Comparison of ENCODE assay signal across 26 cellular contexts in the genomic region with DNA sequence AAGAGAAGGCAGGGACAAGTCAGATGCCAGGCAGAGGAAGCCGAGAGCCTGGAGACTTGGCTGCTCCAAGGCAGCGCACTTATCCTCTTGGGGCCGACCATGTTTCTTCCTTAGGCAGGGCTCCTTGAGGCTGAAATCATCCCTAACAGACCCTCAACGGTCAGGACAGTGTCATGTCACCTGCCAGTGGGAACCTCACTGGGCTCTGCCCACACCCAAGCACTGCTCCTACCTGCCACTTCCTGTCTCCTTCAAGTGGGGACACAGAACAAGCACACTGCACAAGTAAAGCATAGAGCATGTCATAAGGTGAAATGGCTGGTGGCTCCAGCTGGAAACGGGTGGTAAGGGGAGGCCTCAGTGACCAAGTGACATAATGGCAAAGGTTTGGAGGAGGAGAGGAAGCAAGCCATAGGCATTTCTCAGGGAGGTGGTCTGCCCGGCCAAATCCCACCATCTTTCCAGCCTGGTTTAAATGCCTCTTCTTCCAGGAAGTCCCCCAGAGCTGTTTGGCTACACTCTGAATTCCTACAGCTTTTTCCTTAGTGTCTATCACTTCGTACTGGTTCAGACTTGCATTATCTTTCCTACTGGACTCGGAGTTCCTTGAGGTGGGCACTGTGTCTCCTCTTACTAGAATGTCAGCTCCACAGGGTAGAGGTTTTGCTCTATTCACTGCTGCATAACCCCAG. TPM values are rescaled to one million over a fixed set of nuclear protein-coding genes. Genes with fewer than 3 reads are reported as not detected.
DNase-seq lines count a peak whose midpoint lies in the region; ATAC-seq, FAIRE-seq and TF ChIP-seq lines count a peak whose summit lies in the region.
"Had no signal": no experiment of that assay in that cellular context is flagged by ENCODE, and none has a peak within 500 bp of the region (broad histone marks: within the 10 kb centered on the region; RNA-seq: fewer than 3 reads in every experiment).

No MANE protein-coding gene starts in this region.

- H3K4me1 ChIP-seq in GM23248 (ENCODE audit: insufficient read depth) (peaks cover 73% of the 10 kb centered on the region), K562 (replicated peaks in 1 of 2; ENCODE audit: control insufficient read depth in 2 of 2, insufficient read depth in 2 of 2, low read length in 2 of 2) (peaks cover 0 to 2% of the 10 kb centered on the region in 2 experiments; a peak in 1 of 5 replicates), mesenchymal stem cell (ENCODE audit: control insufficient read depth, insufficient read depth, low read depth, low read length) (peaks cover 49% of the 10 kb centered on the region), transverse colon (peaks cover 31 to 65% (median 43%) of the 10 kb centered on the region in 4 donors)
- H3K4me1 ChIP-seq in CD4-positive, alpha-beta memory T cell (ENCODE audit: insufficient read depth, low read length): no peaks in the 10 kb centered on the region

- intact Hi-C loops in K562 (cut with micrococcal nuclease) (no loop called here), transverse colon (cut with DNase I; ENCODE audit: low total_unique reads) (no loop called here)
- intact Hi-C loops in CD4-positive, alpha-beta memory T cell (cut with micrococcal nuclease): no loop called here

- peak overlapping the region; percentile 100 for H3K27ac ChIP-seq in GM23248
- H3K27ac ChIP-seq in K562 (ENCODE audit: extremely low read depth, low read depth, low read length): no peak overlapping the region; the same call in 2 of the 3 replicates
- no peak overlapping the region for H3K27ac ChIP-seq in mesenchymal stem cell (ENCODE audit: low read length, poor library complexity, severe bottlenecking)
- H3K27ac ChIP-seq in transverse colon: peak overlapping the region; percentile 46 to 88 (median 70)
- H3K27ac ChIP-seq in CD4-positive, alpha-beta memory T cell (ENCODE audit: low read depth, low read length): no peak overlapping the region
- H3K27ac ChIP-seq: neutrophil, SJSA1, VCaP had no signal

- no peak overlapping the region for H2BK15ac ChIP-seq in mesenchymal stem cell (ENCODE audit: low read depth, poor library complexity, severe bottlenecking)

- H3K79me2 ChIP-seq in GM23248 (ENCODE audit: insufficient read depth) (no peaks in the 10 kb centered on the region), K562 (ENCODE audit: control insufficient read depth, insufficient read depth, low read length) (no peaks in the 10 kb centered on the region)

- TF ChIP-seq CTCF in K562 (IDR thresholded peaks at IDR 0.05 in 2 of 3, conservative IDR thresholded peaks at IDR 0.05 in 1 of 3; ENCODE audit: insufficient read depth in 2 of 3, low read depth in 1 of 3, low read length in 3 of 3) (no peak), transverse colon (IDR thresholded peaks at IDR 0.05) (no peak)

- peaks cover 61% of the 10 kb centered on the region for H3F3A ChIP-seq in GM23248 (ENCODE audit: insufficient read depth)

- H4K8ac ChIP-seq in mesenchymal stem cell (ENCODE audit: low read length): no peak overlapping the region

- no peak for FAIRE-seq in K562 (lab: Jason Lieb, UNC)
- no peak for FAIRE-seq in H54 (lab: Jason Lieb, UNC)
- FAIRE-seq: endothelial cell of umbilical vein had no signal

- H3K79me1 ChIP-seq in mesenchymal stem cell (replicated peaks; ENCODE audit: low read length, poor library complexity, severe bottlenecking): no peaks in the 10 kb centered on the region

- H3K4me3 ChIP-seq in GM23248 (no peak overlapping the region), K562 (no peak overlapping the region), mesenchymal stem cell (ENCODE audit: insufficient read depth in 1 of 2, low read depth in 1 of 2, low read length in 2 of 2) (no peak overlapping the region), transverse colon (no peak overlapping the region)
- no peak overlapping the region for H3K4me3 ChIP-seq in CD4-positive, alpha-beta memory T cell (ENCODE audit: low read length in 2 of 2)
- H3K4me3 ChIP-seq: SJSA1 had no signal

- TF ChIP-seq POLR2A in K562 (conservative IDR thresholded peaks at IDR 0.05) (no peak), transverse colon (IDR thresholded peaks at IDR 0.05) (no peak), H54 (IDR thresholded peaks at IDR 0.05; ENCODE audit: low read depth, low read length) (no peak)

- H2BK120ac ChIP-seq in mesenchymal stem cell (ENCODE audit: low read depth, low read length): no peak overlapping the region

- POLR2A ChIA-PET in K562 (lab: Yijun Ruan, JAX): interaction anchor here (0.6 kb wide), 1 partner anchor 17 kb away, joined by 3 read pairs; no protein-coding TSS in a partner anchor
- POLR2A ChIA-PET in CD4-positive, alpha-beta memory T cell (lab: Charles Lee; ENCODE audit: partially characterized antibody): no interaction called here

- BruUV-seq in K562 (replicated peaks; lab: Mats Ljungman, UMichigan): no TSS peak

- no peak overlapping the region for H3K4me3 Mint-ChIP-seq in CD4-positive, alpha-beta memory T cell
- H3K4me3 Mint-ChIP-seq: activated CD4-positive, alpha-beta T cell treated with anti-CD3 and anti-CD28 coated beads, Interleukin-2, amount 10 ng/mL, durations not matched to agents 7 days and 5 days; activated naive CD8-positive, alpha-beta T cell treated with anti-CD3 and anti-CD28 coated beads for 36 hours; activated T-helper 17 cell treated with anti-CD3 and anti-CD28 coated beads, Interleukin-2, amount 50 U/mL, for 72 hours; dendritic cell treated with granulocyte-macrophage colony-stimulating factor and Interleukin-4, amounts not matched to agents 40 ng/mL and 50 ng/mL, for 4 days; T-helper 17 cell had no signal

- H3K4me2 ChIP-seq in GM23248 (ENCODE audit: unreplicated experiment): peak overlapping the region; percentile 75
- no peak overlapping the region for H3K4me2 ChIP-seq in K562 (ENCODE audit: insufficient read depth, low read length)
- H3K4me2 ChIP-seq in mesenchymal stem cell (ENCODE audit: low read length, poor library complexity, severe bottlenecking): no peak overlapping the region

- H3K9me3 ChIP-seq in GM23248 (ENCODE audit: low read depth): no peaks in the 10 kb centered on the region
- no peaks in the 10 kb centered on the region for H3K9me3 ChIP-seq in K562 (replicated peaks; ENCODE audit: control insufficient read depth, insufficient read depth, low read depth, low read length)
- no peaks in the 10 kb centered on the region for H3K9me3 ChIP-seq in mesenchymal stem cell (ENCODE audit: control insufficient read depth, low read length)
- no peaks in the 10 kb centered on the region for H3K9me3 ChIP-seq in transverse colon
- H3K9me3 ChIP-seq in CD4-positive, alpha-beta memory T cell (ENCODE audit: control insufficient read depth in 1 of 2, low read length in 2 of 2): no peaks in the 10 kb centered on the region
- H3K9me3 ChIP-seq: neutrophil, SJSA1 had no signal

- no peak for TF ChIP-seq EP300 in K562 (IDR thresholded peaks at IDR 0.05; ENCODE audit: low read length)
- TF ChIP-seq EP300 in transverse colon (IDR thresholded peaks at IDR 0.05; ENCODE audit: low read depth): no peak

- H3K9ac ChIP-seq in GM23248 (peak overlapping the region; percentile 99), K562 (ENCODE audit: insufficient read depth in 1 of 2, low read depth in 2 of 2, low read length in 2 of 2) (no peak overlapping the region), mesenchymal stem cell (ENCODE audit: low read length) (peak overlapping the region; percentile 70)

- H2AK5ac ChIP-seq in mesenchymal stem cell (ENCODE audit: low read length, severe bottlenecking): peak overlapping the region; percentile 34

- H3K27ac Mint-ChIP-seq in CD4-positive, alpha-beta memory T cell: no peak overlapping the region
- H3K27ac Mint-ChIP-seq: activated CD4-positive, alpha-beta T cell treated with anti-CD3 and anti-CD28 coated beads, Interleukin-2, amount 10 ng/mL, durations not matched to agents 7 days and 5 days; activated naive CD8-positive, alpha-beta T cell treated with anti-CD3 and anti-CD28 coated beads for 36 hours; activated T-helper 17 cell treated with anti-CD3 and anti-CD28 coated beads, Interleukin-2, amount 50 U/mL, for 72 hours; dendritic cell treated with granulocyte-macrophage colony-stimulating factor and Interleukin-4, amounts not matched to agents 40 ng/mL and 50 ng/mL, for 4 days; T-helper 17 cell had no signal

- H4K20me1 ChIP-seq in GM23248 (ENCODE audit: insufficient read depth): no peaks in the 10 kb centered on the region
- H4K20me1 ChIP-seq in K562 (replicated peaks; ENCODE audit: control insufficient read depth, insufficient read depth, low read length): peaks cover 12% of the 10 kb centered on the region

- H3K4me1 Mint-ChIP-seq in CD4-positive, alpha-beta memory T cell: peaks cover 0 to 2% (median 0%) of the 10 kb centered on the region in 4 donors
- H3K4me1 Mint-ChIP-seq: activated CD4-positive, alpha-beta T cell treated with anti-CD3 and anti-CD28 coated beads, Interleukin-2, amount 10 ng/mL, durations not matched to agents 7 days and 5 days; activated T-helper 17 cell treated with anti-CD3 and anti-CD28 coated beads, Interleukin-2, amount 50 U/mL, for 72 hours; T-helper 17 cell had no signal

- H3K36me3 Mint-ChIP-seq in CD4-positive, alpha-beta memory T cell: no peaks in the 10 kb centered on the region
- H3K36me3 Mint-ChIP-seq: activated naive CD8-positive, alpha-beta T cell treated with anti-CD3 and anti-CD28 coated beads for 36 hours; brain had no signal

- ATAC-seq in K562 (no peak), HG03039 (IDR thresholded peaks at IDR 0.05; ENCODE audit: unreplicated experiment) (no peak)
- ATAC-seq: activated T-helper 17 cell treated with anti-CD3 and anti-CD28 coated beads, Interleukin-2, amount 50 U/mL, for 72 hours; PC-3; stimulated activated naive CD8-positive, alpha-beta T cell treated with anti-CD3 and anti-CD28 coated beads, Interleukin-15, Interleukin-2, amounts not matched to agents 100 U/mL and 50 U/mL, for 24 hours; T-helper 17 cell had no signal

- peaks cover 27 to 69% of the 10 kb centered on the region in 2 donors for H3K27me3 Mint-ChIP-seq in CD4-positive, alpha-beta memory T cell

- no peaks in the 10 kb centered on the region for H3K9me2 ChIP-seq in GM23248 (ENCODE audit: insufficient read depth)

- H3K23ac ChIP-seq in mesenchymal stem cell (ENCODE audit: low read length in 2 of 2): no peak overlapping the region

- no peak overlapping the region for H3K14ac ChIP-seq in mesenchymal stem cell (ENCODE audit: low read length in 2 of 2)

- H3K9me3 Mint-ChIP-seq in CD4-positive, alpha-beta memory T cell: no peaks in the 10 kb centered on the region
- H3K9me3 Mint-ChIP-seq: activated CD4-positive, alpha-beta T cell treated with anti-CD3 and anti-CD28 coated beads, Interleukin-2, amount 10 ng/mL, durations not matched to agents 7 days and 5 days; activated naive CD8-positive, alpha-beta T cell treated with anti-CD3 and anti-CD28 coated beads for 36 hours; activated T-helper 17 cell treated with anti-CD3 and anti-CD28 coated beads, Interleukin-2, amount 50 U/mL, for 72 hours had no signal

- H3K18ac ChIP-seq in mesenchymal stem cell (ENCODE audit: low read depth in 1 of 2, low read length in 2 of 2): peak overlapping the region in 1 of 2 experiments; percentile 67

- H3K36me3 ChIP-seq in GM23248 (ENCODE audit: low read depth) (no peaks in the 10 kb centered on the region), K562 (ENCODE audit: control insufficient read depth, insufficient read depth, low read length) (no peaks in the 10 kb centered on the region), mesenchymal stem cell (ENCODE audit: control insufficient read depth in 1 of 2, insufficient read depth in 2 of 2, low read depth in 1 of 2, low read length in 2 of 2) (no peaks in the 10 kb centered on the region), transverse colon (no peaks in the 10 kb centered on the region)
- no peaks in the 10 kb centered on the region for H3K36me3 ChIP-seq in CD4-positive, alpha-beta memory T cell (ENCODE audit: insufficient read depth, low read length)
- H3K36me3 ChIP-seq: neutrophil, SJSA1 had no signal

- H3K9me1 ChIP-seq in K562 (ENCODE audit: control insufficient read depth, insufficient read depth, low read length): no peaks in the 10 kb centered on the region

- DNase-seq in GM23248 (peak; percentile 10), K562 (ENCODE audit: extremely low read depth in 1 of 4, low spot score in 3 of 4) (no peak), mesenchymal stem cell (no peak), transverse colon (no peak), H54 (ENCODE audit: insufficient read length, low spot score) (no peak)
- no peak for DNase-seq in CD4-positive, alpha-beta memory T cell
- DNase-seq: activated CD4-positive, alpha-beta T cell treated with anti-CD3 and anti-CD28 coated beads, Interleukin-2, amount 10 ng/mL, durations not matched to agents 7 days and 5 days; activated naive CD8-positive, alpha-beta T cell treated with anti-CD3 and anti-CD28 coated beads for 36 hours; AML-193; COR-L47; KBM-7; NCI-H187; PC-3; stimulated activated CD4-positive, alpha-beta T cell treated with anti-CD3 and anti-CD28 coated beads, Interleukin-4, amount 100 ng/mL, for 1 hour; stimulated activated naive CD8-positive, alpha-beta T cell treated with anti-CD3 and anti-CD28 coated beads, Interleukin-15, Interleukin-2, amounts not matched to agents 100 U/mL and 50 U/mL, for 24 hours; T-helper 17 cell had no signal

- no peak overlapping the region for H3K4ac ChIP-seq in mesenchymal stem cell (ENCODE audit: low read depth in 1 of 2, low read length in 2 of 2)

- in situ Hi-C loops in GM23248 (cut with MboI) (no loop called here), K562 (cut with MboI) (no loop called here), transverse colon (cut with MboI; ENCODE audit: low pct_ligation_motif_present in 1 of 4, low pct_unique_long_range_greater_than_20kb in 1 of 4, low sequenced_read_pairs in 3 of 4) (no loop called here)

- H4K91ac ChIP-seq in mesenchymal stem cell (ENCODE audit: low read length): no peak overlapping the region

- no peak for TF ChIP-seq RAD21 in K562 (CRISPR knock-in tag; conservative IDR thresholded peaks at IDR 0.05 in 1 of 2, IDR thresholded peaks at IDR 0.05 in 1 of 2)

- no peak overlapping the region for H2BK5ac ChIP-seq in mesenchymal stem cell (ENCODE audit: low read depth, low read length, poor library complexity, severe bottlenecking)

- 60 to 67% methylated on average over 8 of the region's 8 CpGs for WGBS in GM23248 (ENCODE audit: low coverage in 1 of 2, low lambda C conversion rate in 2 of 2, missing lambda C conversion rate in 2 of 2), 2 experiments
- WGBS in K562 (ENCODE audit: insufficient coverage, low coverage, missing lambda C conversion rate): 1% methylated on average over 8 of the region's 8 CpGs
- WGBS in mesenchymal stem cell: 79% methylated on average over 8 of the region's 8 CpGs
- WGBS in transverse colon (ENCODE audit: low coverage in 1 of 2), 2 donors: 73 to 79% methylated on average over 2 to 8 of the region's 8 CpGs

- H3K27me3 ChIP-seq in GM23248 (replicated peaks; ENCODE audit: insufficient read depth) (no peaks in the 10 kb centered on the region), K562 (ENCODE audit: control insufficient read depth in 2 of 2, insufficient read depth in 2 of 2, low read length in 2 of 2) (peaks cover 52 to 85% of the 10 kb centered on the region in 2 experiments), mesenchymal stem cell (ENCODE audit: control insufficient read depth in 1 of 2, insufficient read depth in 1 of 2, low read length in 2 of 2) (peaks cover 8 to 21% of the 10 kb centered on the region in 2 experiments), transverse colon (no peaks in the 10 kb centered on the region)
- peaks cover 15% of the 10 kb centered on the region for H3K27me3 ChIP-seq in CD4-positive, alpha-beta memory T cell (ENCODE audit: insufficient read depth, low read length)
- H3K27me3 ChIP-seq: SJSA1 had no signal

- H2AFZ ChIP-seq in GM23248: no peak overlapping the region
- no peak overlapping the region for H2AFZ ChIP-seq in K562 (ENCODE audit: low read depth, low read length)
- H2AFZ ChIP-seq in mesenchymal stem cell (ENCODE audit: low read depth, low read length): no peak overlapping the region

- H2BK12ac ChIP-seq in mesenchymal stem cell (ENCODE audit: low read length in 2 of 2): peak overlapping the region; percentile 8 to 12

- CTCF ChIA-PET in K562 (lab: Yijun Ruan, JAX; ENCODE audit: low intra/inter-chr PET ratio): interaction anchor here (0.7 kb wide), 1 partner anchor 264 kb away, joined by 3 read pairs; no protein-coding TSS in a partner anchor
- CTCF ChIA-PET in CD4-positive, alpha-beta memory T cell (lab: Charles Lee; ENCODE audit: partially characterized antibody): interaction anchor here (0.8 to 1.9 kb wide), 3 partner anchors 13 to 67 kb away, joined by 4 to 6 read pairs (median 4); no protein-coding TSS in a partner anchor

RNA-seq across cellular contexts. Expression of a gene that starts 7.3 kb away (rescaled TPM):
- 40.7 and 50.1 TPM in 2 replicates for total RNA-seq in GM23248 (2014; rRNA removed; shearing (Covaris generic))
- polyA plus RNA-seq in GM23248 (2016; fragmentation: Nextera tagmentation; extraction: Ambion mirVana): 12.0 and 12.7 TPM in 2 replicates
- total RNA-seq in K562 (2011; cell fraction: chromatin; rRNA removed; ENCODE audit: low replicate concordance): not detected in 2 replicates
- total RNA-seq in K562 (2011; cell fraction: nucleolus; rRNA removed): not detected in 2 replicates
- total RNA-seq in K562 (2011; cell fraction: nucleoplasm; rRNA removed): not detected in 2 replicates
- total RNA-seq in K562 (2014; rRNA removed): not detected in 2 replicates
- not detected in 2 replicates for total RNA-seq in K562 (2014; rRNA removed; fragmentation: Illumina TruSeq; extraction: Trizol)
- total RNA-seq in K562 (2015; rRNA removed; fragmentation: Illumina TruSeq; extraction: Trizol): not detected in 2 replicates
- not detected in 2 replicates for total RNA-seq in K562 (2021)
- polyA plus RNA-seq in K562 (2011; rRNA removed): not detected in 2 replicates
- polyA plus RNA-seq in K562 (2011; cell fraction: cytosol; rRNA removed): not detected in 2 replicates
- not detected in 2 replicates for polyA plus RNA-seq in K562 (2011; cell fraction: nucleus; rRNA removed)
- polyA plus RNA-seq in K562 (2012): not detected in 2 replicates
- not detected in 2 replicates for polyA plus RNA-seq in K562 (2014; fragmentation: Illumina TruSeq; extraction: Trizol)
- polyA plus RNA-seq in K562 (2014; fragmentation: Nextera tagmentation; extraction: Ambion mirVana): not detected
- not detected in 2 replicates for polyA plus RNA-seq in K562 (2014; rRNA removed)
- not detected in 2 replicates for polyA minus RNA-seq in K562 (2011; rRNA and poly(A)+ RNA removed)
- polyA minus RNA-seq in K562 (2011; cell fraction: cytosol; rRNA and poly(A)+ RNA removed): not detected in 2 replicates
- polyA minus RNA-seq in K562 (2011; cell fraction: nucleus; rRNA and poly(A)+ RNA removed): not detected in 2 replicates
- polyA plus RNA-seq in mesenchymal stem cell (2013, experiment 1 of 2): 5.8 TPM
- polyA plus RNA-seq in mesenchymal stem cell (2013, experiment 2 of 2): 6.0 TPM
- total RNA-seq in transverse colon: 10 to 100 TPM in 3 of 4 donors, 1 to 10 TPM in 1; 7.4 to 32.6 (median 14.4) TPM
- total RNA-seq in CD4-positive, alpha-beta memory T cell: not detected
- not detected for polyA plus RNA-seq in CD4-positive, alpha-beta memory T cell
- total RNA-seq: activated naive CD8-positive, alpha-beta T cell treated with anti-CD3 and anti-CD28 coated beads for 36 hours; activated T-helper 17 cell treated with anti-CD3 and anti-CD28 coated beads, Interleukin-2, amount 50 U/mL, for 72 hours; T-helper 17 cell had no signal

RNA-seq across cellular contexts. Expression of a gene that starts 52.3 kb away (rescaled TPM):
- not detected in 2 replicates for total RNA-seq in GM23248 (2014; rRNA removed; shearing (Covaris generic))
- not detected in 2 replicates for polyA plus RNA-seq in GM23248 (2016; fragmentation: Nextera tagmentation; extraction: Ambion mirVana)
- 0.21 TPM in 1 of 2 replicates, not detected in the other for total RNA-seq in K562 (2011; cell fraction: chromatin; rRNA removed; ENCODE audit: low replicate concordance)
- total RNA-seq in K562 (2011; cell fraction: nucleolus; rRNA removed): not detected in 2 replicates
- 0.99 TPM in 1 of 2 replicates, not detected in the other for total RNA-seq in K562 (2011; cell fraction: nucleoplasm; rRNA removed)
- total RNA-seq in K562 (2014; rRNA removed): not detected in 2 replicates
- not detected in 2 replicates for total RNA-seq in K562 (2014; rRNA removed; fragmentation: Illumina TruSeq; extraction: Trizol)
- not detected in 2 replicates for total RNA-seq in K562 (2015; rRNA removed; fragmentation: Illumina TruSeq; extraction: Trizol)
- not detected in 2 replicates for total RNA-seq in K562 (2021)
- not detected in 2 replicates for polyA plus RNA-seq in K562 (2011; rRNA removed)
- polyA plus RNA-seq in K562 (2011; cell fraction: cytosol; rRNA removed): 0.03 TPM in 1 of 2 replicates, not detected in the other
- polyA plus RNA-seq in K562 (2011; cell fraction: nucleus; rRNA removed): 0.06 TPM in 1 of 2 replicates, not detected in the other
- polyA plus RNA-seq in K562 (2012): 0.37 TPM in 1 of 2 replicates, not detected in the other
- not detected in 2 replicates for polyA plus RNA-seq in K562 (2014; fragmentation: Illumina TruSeq; extraction: Trizol)
- polyA plus RNA-seq in K562 (2014; fragmentation: Nextera tagmentation; extraction: Ambion mirVana): not detected
- not detected in 2 replicates for polyA plus RNA-seq in K562 (2014; rRNA removed)
- polyA minus RNA-seq in K562 (2011; rRNA and poly(A)+ RNA removed): not detected in 2 replicates
- not detected in 2 replicates for polyA minus RNA-seq in K562 (2011; cell fraction: cytosol; rRNA and poly(A)+ RNA removed)
- polyA minus RNA-seq in K562 (2011; cell fraction: nucleus; rRNA and poly(A)+ RNA removed): not detected in 2 replicates
- not detected for polyA plus RNA-seq in mesenchymal stem cell (2013, experiment 1 of 2)
- polyA plus RNA-seq in mesenchymal stem cell (2013, experiment 2 of 2): not detected
- 10 to 100 TPM in 1 of 4 donors, 1 to 10 TPM in 1, not detected in 2; 5.2 to 11.7 TPM for total RNA-seq in transverse colon
- total RNA-seq in CD4-positive, alpha-beta memory T cell: 10 to 100 TPM; 17.2 to 20.0 TPM
- polyA plus RNA-seq in CD4-positive, alpha-beta memory T cell: 10 to 100 TPM; 22.3 to 32.2 TPM
- total RNA-seq: endothelial cell of umbilical vein, fibroblast of villous mesenchyme, lung microvascular endothelial cell, PC-3, SJSA1 had no signal
- polyA plus RNA-seq: endothelial cell of umbilical vein had no signal

Comparison
In these comparisons a context has a peak if more than half of its experiments do, and no peak if none do; other contexts are left out.
1. H3K27ac ChIP-seq: peak in GM23248 (single experiment) and transverse colon (4 of 4); none in K562 (single experiment), mesenchymal stem cell (single experiment) and CD4-positive, alpha-beta memory T cell (single experiment).
2. H3K9ac ChIP-seq: peak in GM23248 (single experiment) and mesenchymal stem cell (single experiment); none in K562 (0 of 2).
3. RNA of a gene that starts 7.3 kb away (total RNA-seq): 40.7 to 50.1 TPM in GM23248 and 7.4 to 32.6 TPM in transverse colon; not detected in K562 and not detected in CD4-positive, alpha-beta memory T cell; every median in the first group is over 4 times any median in the second.